ENCODE assay signal across 7 cellular contexts in the genomic region with DNA sequence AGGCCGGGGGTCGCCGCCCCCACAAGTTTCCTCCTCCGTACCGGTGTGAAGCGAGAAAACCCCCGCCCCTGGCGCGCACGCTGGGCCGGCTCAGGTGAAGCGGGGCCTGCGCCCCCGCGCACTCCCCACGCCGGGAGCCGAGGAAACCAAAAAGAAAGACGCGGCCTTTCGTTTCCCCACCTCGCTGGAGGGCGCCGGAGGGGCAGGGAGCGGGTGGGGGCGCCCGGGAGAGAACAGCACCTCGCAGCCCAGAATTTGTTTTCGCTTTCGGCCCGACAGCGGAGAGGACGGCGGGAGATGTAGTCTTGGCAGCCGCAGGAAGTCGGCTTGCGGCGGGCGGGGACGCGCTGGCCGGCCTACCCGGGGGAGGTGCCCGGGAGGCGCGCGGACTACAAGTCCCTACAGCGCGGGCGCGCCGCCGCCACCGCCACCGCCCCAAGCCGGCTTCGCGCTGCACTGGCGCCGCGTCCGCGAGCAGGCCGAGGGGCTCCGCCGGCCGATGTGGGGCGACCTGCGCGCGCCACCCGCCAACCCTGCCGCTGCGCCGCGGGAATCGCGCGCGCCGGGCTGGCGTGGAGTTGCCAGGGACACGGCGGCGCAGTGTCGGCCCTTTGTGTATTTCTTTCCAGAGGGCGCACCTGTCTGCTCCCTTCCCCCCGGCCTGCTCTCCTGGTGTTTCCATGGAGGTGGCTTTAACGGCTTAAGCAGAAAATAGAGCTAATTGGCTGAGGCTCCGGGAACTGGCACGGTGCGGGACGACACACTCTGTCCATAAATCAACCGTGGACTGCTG. TPM values are rescaled to one million over a fixed set of nuclear protein-coding genes. Genes with fewer than 3 reads are reported as not detected.
A peak's percentile ranks its signal among the peaks of the same experiment; 100 is the strongest.
DNase-seq lines count a peak whose midpoint lies in the region; ATAC-seq and TF ChIP-seq lines count a peak whose summit lies in the region.

Gene OTUD4, minus strand, starts transcription at position 292 of the 793 bp plus-strand sequence. CDS start 616 bp downstream, outside the sequence.

- peaks cover 18% of the 10 kb centered on the region for H3K4me1 ChIP-seq in hepatocyte (ENCODE audit: insufficient read depth)

- H3K9me2 ChIP-seq in hepatocyte (replicated peaks; ENCODE audit: insufficient read depth), result no peaks in the 10 kb centered on the region

- under 1% methylated on average over 67 of the region's 94 CpGs for WGBS in hepatocyte (ENCODE audit: low lambda C conversion rate, missing lambda C conversion rate)

- peaks cover 40% of the 10 kb centered on the region for H3K79me2 ChIP-seq in hepatocyte

- H3K27me3 ChIP-seq in hepatocyte, result no peaks in the 10 kb centered on the region

- TF ChIP-seq CTCF in astrocyte of the cerebellum (IDR thresholded peaks at IDR 0.05; ENCODE audit: low read depth, low read length, missing control alignments) (peak; percentile 10), hepatocyte (IDR thresholded peaks at IDR 0.05; ENCODE audit: poor library complexity) (peak; percentile 24)

- TF ChIP-seq POLR2A in GM18505 (IDR thresholded peaks at IDR 0.05; ENCODE audit: borderline replicate concordance, extremely low read depth, insufficient read depth, insufficient read length), result peak; percentile 61

- H3K4me3 ChIP-seq in astrocyte of the cerebellum (ENCODE audit: low read depth, low read length) (peak within 1 kb of the TSS; percentile 68), hepatocyte (peak within 1 kb of the TSS; percentile 77)

- peak within 1 kb of the TSS; percentile 79 for H3K4me2 ChIP-seq in hepatocyte

- no peaks in the 10 kb centered on the region for H3K9me3 ChIP-seq in hepatocyte (ENCODE audit: low read depth)

- DNase-seq in NCI-H2029 (lab: John Stamatoyannopoulos, UW) (peak; percentile 86), T-helper 22 cell (ENCODE audit: low read depth) (peak; percentile 92), astrocyte of the cerebellum (ENCODE audit: low read depth) (peak; percentile 87), hepatocyte (ENCODE audit: low spot score) (peak; percentile 98), renal cortical epithelial cell (ENCODE audit: low read depth) (peak; percentile 84)

- H4K20me1 ChIP-seq in hepatocyte (ENCODE audit: insufficient read depth, poor library complexity, severe bottlenecking), result peaks cover 26% of the 10 kb centered on the region

- peak within 1 kb of the TSS; percentile 99 for H3K27ac ChIP-seq in hepatocyte

- H3K36me3 ChIP-seq in hepatocyte (replicated peaks; ENCODE audit: insufficient read depth, low read depth), result no peaks in the 10 kb centered on the region

- peak within 1 kb of the TSS; percentile 90 for H2AFZ ChIP-seq in hepatocyte

- ATAC-seq in GM18505 (IDR thresholded peaks at IDR 0.05; ENCODE audit: unreplicated experiment) (peak; percentile 81), HG02973 (IDR thresholded peaks at IDR 0.05; ENCODE audit: unreplicated experiment) (peak; percentile 73)

- in situ Hi-C loops in astrocyte of the cerebellum (cut with HindIII; ENCODE audit: low sequenced_read_pairs), result no loop called here

RNA-seq across cellular contexts. Expression of gene OTUD4, which starts in this region (rescaled TPM):
- total RNA-seq in hepatocyte, result 20.6 and 23.9 TPM in 2 replicates
- 10.9 and 12.9 TPM in 2 replicates for polyA plus RNA-seq in hepatocyte
- total RNA-seq in renal cortical epithelial cell, result 28.5 and 48.2 TPM in 2 replicates

Comparison
In these comparisons a context has a peak if more than half of its experiments do, and no peak if none do; other contexts are left out.
1. Peak in every context shown above with its lines: DNase-seq, ATAC-seq, H3K4me3 ChIP-seq and H3K27ac ChIP-seq.